22 cellular contexts compared by ENCODE assay signal in the genomic region with DNA sequence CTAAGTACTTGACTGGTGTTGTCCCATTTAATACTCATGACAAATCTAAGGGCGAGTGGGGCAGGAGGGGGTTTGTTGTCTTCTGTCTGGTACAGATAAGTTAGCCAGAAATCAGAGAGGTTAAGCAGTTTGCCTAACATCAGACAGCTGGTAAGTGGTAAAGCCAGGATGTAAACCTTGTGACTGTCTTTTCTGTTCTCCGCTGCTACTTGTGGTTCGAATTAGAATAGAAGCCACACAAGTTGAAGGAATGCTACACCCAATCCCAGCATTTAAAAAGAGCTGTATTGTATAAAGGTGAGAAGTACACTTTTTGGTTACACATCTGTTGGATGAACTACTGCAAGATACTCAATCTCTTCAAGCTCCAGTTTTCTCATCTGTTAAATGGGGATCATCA.
DNase-seq lines count a peak whose midpoint lies in the region; ATAC-seq and TF ChIP-seq lines count a peak whose summit lies in the region.
"Had no signal": no experiment of that assay in that cellular context is flagged by ENCODE, and none has a peak within 500 bp of the region (broad histone marks: within the 10 kb centered on the region; RNA-seq: fewer than 3 reads in every experiment).

No MANE protein-coding gene starts in this region.

- peaks cover 7% of the 10 kb centered on the region for H3K27me3 Mint-ChIP-seq in GM23338 (ENCODE audit: insufficient read depth, low read depth, poor library complexity)
- no peaks in the 10 kb centered on the region; the same call in 1 of the 2 replicates for H3K27me3 Mint-ChIP-seq in WTC11 (ENCODE audit: low read depth)
- H3K27me3 Mint-ChIP-seq in CD8-positive, alpha-beta memory T cell: peaks cover 0 to 7% of the 10 kb centered on the region in 2 donors
- H3K27me3 Mint-ChIP-seq: B cell had no signal

- peaks cover 16% of the 10 kb centered on the region for H3K9me3 Mint-ChIP-seq in GM23338
- peaks cover 23% of the 10 kb centered on the region for H3K9me3 Mint-ChIP-seq in WTC11
- peaks cover 0 to 6% (median 4%) of the 10 kb centered on the region in 5 donors for H3K9me3 Mint-ChIP-seq in CD8-positive, alpha-beta memory T cell
- H3K9me3 Mint-ChIP-seq: CD8-positive, alpha-beta T cell had no signal

- H3F3A ChIP-seq in GM23338 (replicated peaks; ENCODE audit: low read depth): no peaks in the 10 kb centered on the region

- H3K36me3 Mint-ChIP-seq in GM23338 (ENCODE audit: low read depth) (peaks cover 6% of the 10 kb centered on the region; the same call in 2 of the 3 replicates), WTC11 (0 out of 2 replicates have a peak, but pooled peaks cover 7% of the 10 kb centered on the region)
- H3K36me3 Mint-ChIP-seq in CD8-positive, alpha-beta memory T cell: peaks cover 5 to 36% (median 5%) of the 10 kb centered on the region in 3 donors

- H3K36me3 ChIP-seq in GM23338 (ENCODE audit: insufficient read depth): no peaks in the 10 kb centered on the region
- H3K36me3 ChIP-seq in CD8-positive, alpha-beta memory T cell (ENCODE audit: insufficient read depth, low read length): no peaks in the 10 kb centered on the region
- H3K36me3 ChIP-seq: BLaER1 treated with 17β-estradiol and CSF1 and Interleukin-3, amounts not matched to agents 10 nM and 100 nM had no signal

- H3K9me2 ChIP-seq in GM23338 (ENCODE audit: insufficient read depth): 0 out of 2 replicates have a peak, but pooled peaks cover 5% of the 10 kb centered on the region

- H3K4me2 ChIP-seq in GM23338: no peak overlapping the region; the same call in none of the 2 replicates
- H3K4me2 ChIP-seq: A549; BLaER1 treated with 17β-estradiol and CSF1 and Interleukin-3, amounts not matched to agents 10 nM and 100 nM had no signal

- H3K79me2 ChIP-seq in GM23338 (replicated peaks; ENCODE audit: insufficient read depth): no peaks in the 10 kb centered on the region

- H3K4me1 ChIP-seq in GM23338 (ENCODE audit: insufficient read depth): peaks cover 6% of the 10 kb centered on the region; the same call in 1 of the 2 replicates
- H3K4me1 ChIP-seq in CD8-positive, alpha-beta memory T cell (ENCODE audit: insufficient read depth, low read length): no peaks in the 10 kb centered on the region
- H3K4me1 ChIP-seq: A549 had no signal

- H3K4me3 ChIP-seq in GM23338: no peak overlapping the region
- H3K4me3 ChIP-seq in CD8-positive, alpha-beta memory T cell (ENCODE audit: low read length): no peak overlapping the region
- H3K4me3 ChIP-seq: A549; BLaER1 treated with 17β-estradiol and CSF1 and Interleukin-3, amounts not matched to agents 10 nM and 100 nM; GM12878 had no signal

- POLR2A ChIA-PET in WTC11 (lab: Charles Lee): interaction anchor here (0.6 kb wide), 1 partner anchor 776 kb away, joined by 8 read pairs; no protein-coding TSS in a partner anchor
- POLR2A ChIA-PET in CD8-positive, alpha-beta memory T cell (lab: Charles Lee): no interaction called here

- H2AFZ ChIP-seq in GM23338: no peak overlapping the region

- no peak; the same call in 2 of the 3 replicates for ATAC-seq in GM23338
- ATAC-seq in WTC11: peak; percentile 69
- ATAC-seq: A549; CD8-positive, alpha-beta T cell; GM12878 had no signal

- no peak overlapping the region for H3K27ac ChIP-seq in GM23338 (ENCODE audit: low read depth)
- no peak overlapping the region for H3K27ac ChIP-seq in CD8-positive, alpha-beta memory T cell (ENCODE audit: low read depth, low read length)
- H3K27ac ChIP-seq: 22Rv1; A549; BLaER1 treated with 17β-estradiol and CSF1 and Interleukin-3, amounts not matched to agents 10 nM and 100 nM; C4-2B had no signal

- H3K4me3 Mint-ChIP-seq in GM23338: no peak overlapping the region
- H3K4me3 Mint-ChIP-seq in WTC11: no peak overlapping the region
- no peak overlapping the region for H3K4me3 Mint-ChIP-seq in CD8-positive, alpha-beta memory T cell
- H3K4me3 Mint-ChIP-seq: B cell; CD4-positive, alpha-beta T cell; CD8-positive, alpha-beta T cell had no signal

- H4K20me1 ChIP-seq in GM23338 (replicated peaks; ENCODE audit: insufficient read depth): no peaks in the 10 kb centered on the region
- H4K20me1 ChIP-seq: BLaER1 treated with 17β-estradiol and CSF1 and Interleukin-3, amounts not matched to agents 10 nM and 100 nM had no signal

- TF ChIP-seq CTCF in GM23338 (conservative IDR thresholded peaks at IDR 0.05; ENCODE audit: low read depth in 2 of 2) (no peak), WTC11 (IDR thresholded peaks at IDR 0.05) (no peak)

- H3K4me1 Mint-ChIP-seq in GM23338 (peaks cover 11% of the 10 kb centered on the region), WTC11 (peaks cover 17% of the 10 kb centered on the region)
- H3K4me1 Mint-ChIP-seq in CD8-positive, alpha-beta memory T cell: peaks cover 5 to 21% (median 16%) of the 10 kb centered on the region in 3 donors
- H3K4me1 Mint-ChIP-seq: B cell had no signal

- H3K9me3 ChIP-seq in CD8-positive, alpha-beta memory T cell (ENCODE audit: low read length): no peaks in the 10 kb centered on the region
- H3K9me3 ChIP-seq: A549 had no signal

- DNase-seq in GM23338 (ENCODE audit: low spot score): peak; percentile 32
- DNase-seq in WTC11 (ENCODE audit: low spot score): no peak
- peak; percentile 20 for DNase-seq in iPS DF 19.7 (ENCODE audit: low read depth, low spot score)
- no peak for DNase-seq in CD8-positive, alpha-beta memory T cell
- no peak for DNase-seq in NOMO-1 treated with dmso at 0.1 percent for 144 hours (lab: John Stamatoyannopoulos, UW; ENCODE audit: unreplicated experiment)
- DNase-seq: AML-193; CD4-positive, alpha-beta T cell; CD8-positive, alpha-beta T cell; COR-L47; DMS 273 treated with DMSO at 0.1 percent for 48 hours; DMS153; DMS53; DMS79; DND-41; EL; GDM1 had no signal

- CTCF ChIA-PET in WTC11 (lab: Charles Lee): no interaction called here
- CTCF ChIA-PET in CD8-positive, alpha-beta memory T cell (lab: Charles Lee): no interaction called here

- no peak overlapping the region for H3K27ac Mint-ChIP-seq in GM23338
- no peak overlapping the region for H3K27ac Mint-ChIP-seq in WTC11
- no peak overlapping the region for H3K27ac Mint-ChIP-seq in CD8-positive, alpha-beta memory T cell
- H3K27ac Mint-ChIP-seq: B cell; CD4-positive, alpha-beta T cell; CD8-positive, alpha-beta T cell had no signal

- H3K27me3 ChIP-seq in GM23338 (ENCODE audit: insufficient read depth): no peaks in the 10 kb centered on the region
- H3K27me3 ChIP-seq in CD8-positive, alpha-beta memory T cell (ENCODE audit: insufficient read depth, low read length, poor library complexity, severe bottlenecking): no peaks in the 10 kb centered on the region
- H3K27me3 ChIP-seq: BLaER1 treated with 17β-estradiol and CSF1 and Interleukin-3, amounts not matched to agents 10 nM and 100 nM had no signal

TF ChIP-seq in GM23338, 12 proteins besides CTCF, POLR2A, EP300 and RAD21:
- no peak for TF ChIP-seq EZH2 (IDR thresholded peaks at IDR 0.05; ENCODE audit: low read depth, unreplicated experiment)
- no peak for TF ChIP-seq STAT1 (IDR thresholded peaks at IDR 0.05; ENCODE audit: unreplicated experiment)
TF ChIP-seq in GM23338: peak in this region for 0.

TF ChIP-seq in WTC11, 78 proteins besides CTCF, POLR2A, EP300 and RAD21 (continues in another document):
- TF ChIP-seq, protein P1, sequence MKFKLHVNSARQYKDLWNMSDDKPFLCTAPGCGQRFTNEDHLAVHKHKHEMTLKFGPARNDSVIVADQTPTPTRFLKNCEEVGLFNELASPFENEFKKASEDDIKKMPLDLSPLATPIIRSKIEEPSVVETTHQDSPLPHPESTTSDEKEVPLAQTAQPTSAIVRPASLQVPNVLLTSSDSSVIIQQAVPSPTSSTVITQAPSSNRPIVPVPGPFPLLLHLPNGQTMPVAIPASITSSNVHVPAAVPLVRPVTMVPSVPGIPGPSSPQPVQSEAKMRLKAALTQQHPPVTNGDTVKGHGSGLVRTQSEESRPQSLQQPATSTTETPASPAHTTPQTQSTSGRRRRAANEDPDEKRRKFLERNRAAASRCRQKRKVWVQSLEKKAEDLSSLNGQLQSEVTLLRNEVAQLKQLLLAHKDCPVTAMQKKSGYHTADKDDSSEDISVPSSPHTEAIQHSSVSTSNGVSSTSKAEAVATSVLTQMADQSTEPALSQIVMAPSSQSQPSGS (CRISPR knock-in tag; IDR thresholded peaks at IDR 0.05; ENCODE audit: borderline replicate concordance, low read depth): no peak
- TF ChIP-seq, protein P2, sequence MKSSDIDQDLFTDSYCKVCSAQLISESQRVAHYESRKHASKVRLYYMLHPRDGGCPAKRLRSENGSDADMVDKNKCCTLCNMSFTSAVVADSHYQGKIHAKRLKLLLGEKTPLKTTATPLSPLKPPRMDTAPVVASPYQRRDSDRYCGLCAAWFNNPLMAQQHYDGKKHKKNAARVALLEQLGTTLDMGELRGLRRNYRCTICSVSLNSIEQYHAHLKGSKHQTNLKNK (CRISPR knock-in tag; IDR thresholded peaks at IDR 0.05): no peak
- TF ChIP-seq EMX1 (CRISPR knock-in tag; IDR thresholded peaks at IDR 0.05): no peak
- TF ChIP-seq, protein P3, sequence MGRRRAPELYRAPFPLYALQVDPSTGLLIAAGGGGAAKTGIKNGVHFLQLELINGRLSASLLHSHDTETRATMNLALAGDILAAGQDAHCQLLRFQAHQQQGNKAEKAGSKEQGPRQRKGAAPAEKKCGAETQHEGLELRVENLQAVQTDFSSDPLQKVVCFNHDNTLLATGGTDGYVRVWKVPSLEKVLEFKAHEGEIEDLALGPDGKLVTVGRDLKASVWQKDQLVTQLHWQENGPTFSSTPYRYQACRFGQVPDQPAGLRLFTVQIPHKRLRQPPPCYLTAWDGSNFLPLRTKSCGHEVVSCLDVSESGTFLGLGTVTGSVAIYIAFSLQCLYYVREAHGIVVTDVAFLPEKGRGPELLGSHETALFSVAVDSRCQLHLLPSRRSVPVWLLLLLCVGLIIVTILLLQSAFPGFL (CRISPR knock-in tag; IDR thresholded peaks at IDR 0.05; ENCODE audit: borderline replicate concordance): no peak
- no peak for TF ChIP-seq USF2 (CRISPR knock-in tag; IDR thresholded peaks at IDR 0.05)

Comparison
In these comparisons a context has a peak if more than half of its experiments do, and no peak if none do; other contexts are left out.
1. DNase-seq: peak in GM23338 (single experiment) and iPS DF 19.7 (single experiment); none in WTC11 (single experiment), CD8-positive, alpha-beta memory T cell (0 of 5) and NOMO-1 treated with dmso at 0.1 percent for 144 hours (single experiment).